Comparison of ENCODE assay signal across 25 cellular contexts in the genomic region with DNA sequence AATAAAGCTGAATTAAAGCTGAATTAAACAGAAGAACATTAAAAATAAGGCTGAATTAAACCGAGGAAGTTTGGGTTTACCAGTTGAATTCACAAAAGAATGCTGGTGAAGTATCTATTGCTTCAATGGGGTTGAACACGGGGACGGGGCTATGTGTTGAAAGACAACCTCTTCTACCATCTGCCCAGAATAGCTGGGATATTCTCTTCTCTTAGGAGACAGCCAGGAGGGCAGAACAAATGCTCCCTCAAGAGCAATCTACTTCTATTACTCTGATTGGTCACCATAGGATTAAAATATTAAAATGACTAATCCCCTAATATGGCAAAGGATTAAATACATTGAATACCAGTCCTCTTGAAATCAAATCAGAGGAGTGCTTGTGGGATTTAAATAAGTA.
"Had no signal": no experiment of that assay in that cellular context is flagged by ENCODE, and none has a peak within 500 bp of the region (broad histone marks: within the 10 kb centered on the region; RNA-seq: fewer than 3 reads in every experiment).

No MANE protein-coding gene starts in this region.

- DNase-seq: activated CD4-positive, alpha-beta memory T cell treated with anti-CD3 and anti-CD28 coated beads for 36 hours; activated CD4-positive, alpha-beta T cell treated with anti-CD3 and anti-CD28 coated beads for 36 hours; activated CD4-positive, alpha-beta T cell treated with anti-CD3 and anti-CD28 coated beads, Interleukin-2, amount 10 ng/mL, durations not matched to agents 24 days and 14 days; activated CD4-positive, CD25-positive, alpha-beta regulatory T cell; activated CD4-positive, CD25-positive, alpha-beta regulatory T cell treated with anti-CD3 and anti-CD28 coated beads, Interleukin-2, amount 50 U/mL, for 72 hours; activated CD8-positive, alpha-beta memory T cell treated with anti-CD3 and anti-CD28 coated beads, Interleukin-2, amount 10 ng/mL, durations not matched to agents 7 days and 5 days; activated CD8-positive, alpha-beta memory T cell treated with anti-CD3 and anti-CD28 coated beads, Interleukin-2, amount 50 U/mL, for 4 hours; activated CD8-positive, alpha-beta T cell treated with anti-CD3 and anti-CD28 coated beads, Interleukin-2, amount 10 ng/mL, durations not matched to agents 7 days and 5 days; activated effector memory CD4-positive, alpha-beta T cell treated with anti-CD3 and anti-CD28 coated beads, Interleukin-2, amount 50 U/mL, for 16 hours; activated naive CD4-positive, alpha-beta T cell treated with anti-CD3 and anti-CD28 coated beads, Interleukin-2, amount 10 ng/mL, durations not matched to agents 7 days and 5 days; activated naive CD8-positive, alpha-beta T cell treated with anti-CD3 and anti-CD28 coated beads, Interleukin-2, amount 10 ng/mL, durations not matched to agents 7 days and 5 days; activated T-cell treated with anti-CD3 and anti-CD28 coated beads, Interleukin-2, amount 50 U/mL, for 1 hour; activated T-cell treated with anti-CD3 and anti-CD28 coated beads, Interleukin-2, amount 50 U/mL, for 48 hours; cortex of kidney; dermis blood vessel endothelial cell; effector CD8-positive, alpha-beta T cell; foreskin fibroblast; head of caudate nucleus; hippocampal formation; T-helper 17 cell; T1000 had no signal

- H3K27me3 ChIP-seq: ascending aorta, breast epithelium had no signal

- H3K36me3 ChIP-seq: breast epithelium had no signal

- H3K4me1 ChIP-seq: ascending aorta, breast epithelium had no signal

- H3K4me3 ChIP-seq: ascending aorta, breast epithelium had no signal

- H3K27ac ChIP-seq: ascending aorta, breast epithelium, epithelial cell of prostate had no signal

- ATAC-seq: activated CD4-positive, alpha-beta T cell treated with anti-CD3 and anti-CD28 coated beads for 36 hours; activated CD8-positive, alpha-beta memory T cell treated with anti-CD3 and anti-CD28 coated beads, Interleukin-2, amount 10 ng/mL, durations not matched to agents 7 days and 5 days; activated CD8-positive, alpha-beta T cell treated with anti-CD3 and anti-CD28 coated beads, Interleukin-2, amount 10 ng/mL, durations not matched to agents 7 days and 5 days; activated naive CD4-positive, alpha-beta T cell treated with anti-CD3 and anti-CD28 coated beads, Interleukin-2, amount 50 U/mL, for 72 hours; T-helper 17 cell had no signal
